In the genomic region with DNA sequence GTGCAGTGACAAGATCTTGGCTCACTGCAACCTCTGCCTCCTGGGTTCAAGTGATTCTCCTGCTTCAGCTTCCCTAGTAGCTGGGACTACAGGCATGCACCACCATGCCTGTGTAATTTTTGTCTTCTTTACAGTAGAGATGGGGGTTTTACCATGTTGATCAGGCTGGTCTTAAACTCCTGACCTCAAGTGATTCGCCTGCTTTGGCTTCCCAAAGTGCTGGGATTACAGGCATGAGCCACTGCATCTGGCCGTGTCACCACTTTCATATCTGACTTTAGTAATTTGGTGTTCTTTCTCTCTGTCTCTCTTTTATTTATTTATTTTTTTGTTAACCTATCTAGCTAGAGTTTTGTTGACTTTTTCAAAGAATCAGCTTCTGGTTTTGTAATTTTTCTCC, we compare ENCODE assay signal across 7 cellular contexts.
DNase-seq lines count a peak whose midpoint lies in the region; FAIRE-seq and TF ChIP-seq lines count a peak whose summit lies in the region.
"Not testable (repeated sequence)": the region's sequence is repeated elsewhere in the genome, so short reads cannot be mapped to it uniquely, and the experiment has no call there.

No MANE protein-coding gene starts in this region.

- H3K79me2 ChIP-seq in osteoblast (ENCODE audit: insufficient read depth, low read length): peaks cover 11% of the 10 kb centered on the region

- in situ Hi-C loops in brain microvascular endothelial cell (cut with HindIII; ENCODE audit: low pct_ligation_motif_present, low sequenced_read_pairs): not testable (repeated sequence)

- not testable (repeated sequence) for H3K27me3 ChIP-seq in brain microvascular endothelial cell (replicated peaks); osteoblast (ENCODE audit: insufficient read depth, low read length)

- FAIRE-seq in RCC 7860 (lab: Jason Lieb, UNC): peak; percentile 66

- H3K27ac ChIP-seq in brain microvascular endothelial cell (peak overlapping the region; percentile 29), epithelial cell of prostate (peak overlapping the region; percentile 75), osteoblast (ENCODE audit: low read depth, low read length) (peak overlapping the region; percentile 15)

- peak overlapping the region; percentile 15 for H3K4me2 ChIP-seq in osteoblast (ENCODE audit: insufficient read depth, low read length)

- H3K36me3 ChIP-seq in brain microvascular endothelial cell (replicated peaks): not testable (repeated sequence)
- peaks cover 12% of the 10 kb centered on the region for H3K36me3 ChIP-seq in osteoblast (ENCODE audit: insufficient read depth, low read length)

- H3K4me3 ChIP-seq in brain microvascular endothelial cell (ENCODE audit: low read depth, low read length); osteoblast (ENCODE audit: insufficient read depth, low read length): not testable (repeated sequence)

- not testable (repeated sequence) for H4K20me1 ChIP-seq in osteoblast (ENCODE audit: insufficient read depth, low read length)

- TF ChIP-seq CTCF in brain microvascular endothelial cell (IDR thresholded peaks at IDR 0.05; ENCODE audit: low read depth, low read length, missing control alignments); osteoblast (IDR thresholded peaks at IDR 0.05; ENCODE audit: extremely low read depth, low read depth, low read length): not testable (repeated sequence)

- DNase-seq in EH (ENCODE audit: low read depth) (peak; percentile 62), HT1080 (ENCODE audit: low read depth) (peak; percentile 15), RCC 7860 (ENCODE audit: low spot score) (peak; percentile 20), brain microvascular endothelial cell (peak; percentile 31), glomerular visceral epithelial cell (ENCODE audit: extremely low spot score) (peak; percentile 29)
- DNase-seq in epithelial cell of prostate (ENCODE audit: low read depth, low spot score); osteoblast (ENCODE audit: insufficient read length, low spot score, missing footprints): not testable (repeated sequence)

- H2AFZ ChIP-seq in osteoblast (ENCODE audit: low read length): not testable (repeated sequence)

- not testable (repeated sequence) for H3K9me3 ChIP-seq in osteoblast (ENCODE audit: low read depth, low read length)

- H3K4me1 ChIP-seq in osteoblast (ENCODE audit: insufficient read depth, low read length): peaks cover 14% of the 10 kb centered on the region

Comparison
In these comparisons a context has a peak if more than half of its experiments do, and no peak if none do; other contexts are left out.
1. H3K27ac ChIP-seq: peak in every context shown above with its lines; median percentile 75 in epithelial cell of prostate; 29 in brain microvascular endothelial cell; 15 in osteoblast.